Comparison of ENCODE assay signal across 19 cellular contexts in genomic region chr6:44672086-44672485, GRCh38.
DNase-seq lines count a peak whose midpoint lies in the region; ATAC-seq, FAIRE-seq and TF ChIP-seq lines count a peak whose summit lies in the region.
"Had no signal": no experiment of that assay in that cellular context is flagged by ENCODE, and none has a peak within 500 bp of the region (broad histone marks: within the 10 kb centered on the region; RNA-seq: fewer than 3 reads in every experiment).

No MANE protein-coding gene starts in this region.

- BruUV-seq in PC-3 (replicated peaks; lab: Mats Ljungman, UMichigan), result no TSS peak

- H3K79me2 ChIP-seq in PC-3 (ENCODE audit: low read length), result no peaks in the 10 kb centered on the region

- no peak for DNase-seq in HTR-8/SVneo (ENCODE audit: insufficient read length, low spot score)
- no peak for DNase-seq in PC-3
- no peak for DNase-seq in epithelial cell of prostate (ENCODE audit: low read depth, low spot score)
- DNase-seq in posterior vena cava (ENCODE audit: low spot score), result peak; percentile 15
- DNase-seq in NCI-H345 (lab: John Stamatoyannopoulos, UW), result no peak
- DNase-seq: EL, IMR-90, MG63, NCI-H1092, NCI-H1436 treated with DMSO at 0.1 percent for 48 hours, NCI-H2029 treated with DMSO at 0.1 percent for 48 hours, NCI-H2171, NCI-H446, SHP77 treated with DMSO at 0.1 percent for 48 hours had no signal

- ATAC-seq in PC-3, result no peak
- ATAC-seq in HG03432 (IDR thresholded peaks at IDR 0.05; ENCODE audit: unreplicated experiment), result no peak
- no peak for ATAC-seq in GM21390 (IDR thresholded peaks at IDR 0.05; ENCODE audit: unreplicated experiment)
- ATAC-seq: CD8-positive, alpha-beta T cell; GM12878 had no signal

- TF ChIP-seq CTCF in PC-3 (conservative IDR thresholded peaks at IDR 0.05; ENCODE audit: low read depth, low read length), result no peak

- H3K36me3 ChIP-seq in PC-3 (ENCODE audit: low read depth, low read length), result no peaks in the 10 kb centered on the region
- H3K36me3 ChIP-seq: BLaER1 treated with 17β-estradiol and CSF1 and Interleukin-3, amounts not matched to agents 10 nM and 100 nM; MG63 had no signal

- H2AFZ ChIP-seq in PC-3 (ENCODE audit: low read length), result no peak overlapping the region

- H3K27ac ChIP-seq in PC-3 (ENCODE audit: low read length) (peak overlapping the region; percentile 97; the same call in 1 of the 2 replicates), epithelial cell of prostate (peak overlapping the region; percentile 96)
- H3K27ac ChIP-seq: BLaER1 treated with 17β-estradiol and CSF1 and Interleukin-3, amounts not matched to agents 10 nM and 100 nM had no signal

- H3K4me1 ChIP-seq in PC-3 (ENCODE audit: insufficient read depth, low read length), result peaks cover 47% of the 10 kb centered on the region
- H3K4me1 ChIP-seq: BLaER1 treated with 17β-estradiol and CSF1 and Interleukin-3, amounts not matched to agents 10 nM and 100 nM had no signal

- peaks cover 16% of the 10 kb centered on the region for H3F3A ChIP-seq in PC-3 (ENCODE audit: low read length, unreplicated experiment)

- FAIRE-seq in HTR-8/SVneo (lab: Jason Lieb, UNC), result peak; percentile 73
- FAIRE-seq: GM12878 had no signal

- H3K9ac ChIP-seq in PC-3 (ENCODE audit: low read length), result no peak overlapping the region
- H3K9ac ChIP-seq: BLaER1 treated with 17β-estradiol and CSF1 and Interleukin-3, amounts not matched to agents 10 nM and 100 nM had no signal

- H3K9me2 ChIP-seq in PC-3 (replicated peaks; ENCODE audit: low read length), result no peaks in the 10 kb centered on the region

- no peaks in the 10 kb centered on the region for H4K20me1 ChIP-seq in PC-3 (ENCODE audit: low read length)
- H4K20me1 ChIP-seq: BLaER1 treated with 17β-estradiol and CSF1 and Interleukin-3, amounts not matched to agents 10 nM and 100 nM had no signal

- H3K27me3 ChIP-seq in PC-3 (ENCODE audit: low read length), result no peaks in the 10 kb centered on the region
- H3K27me3 ChIP-seq: BLaER1 treated with 17β-estradiol and CSF1 and Interleukin-3, amounts not matched to agents 10 nM and 100 nM; MG63 had no signal

- CTCF ChIA-PET in PC-3 (lab: Charles Lee), result no interaction called here

- no peaks in the 10 kb centered on the region for H3K9me3 ChIP-seq in PC-3 (ENCODE audit: low read length)
- H3K9me3 ChIP-seq: BLaER1 treated with 17β-estradiol and CSF1 and Interleukin-3, amounts not matched to agents 10 nM and 100 nM had no signal

- POLR2A ChIA-PET in PC-3 (lab: Charles Lee; ENCODE audit: unreplicated experiment), result no interaction called here

- no peak overlapping the region for H3K4me3 ChIP-seq in PC-3 (ENCODE audit: low read length)
- H3K4me3 ChIP-seq: BLaER1 treated with 17β-estradiol and CSF1 and Interleukin-3, amounts not matched to agents 10 nM and 100 nM; GM12878; MG63 had no signal

- no peak overlapping the region for H3K4me2 ChIP-seq in PC-3 (ENCODE audit: low read length)
- H3K4me2 ChIP-seq: BLaER1 treated with 17β-estradiol and CSF1 and Interleukin-3, amounts not matched to agents 10 nM and 100 nM had no signal

- intact Hi-C loops in PC-3 (cut with micrococcal nuclease) (loop anchor here (10.0 kb wide), 2 partner anchors 153 to 253 kb away; no protein-coding TSS in a partner anchor), posterior vena cava (cut with DNase I) (no loop called here)
